In the genomic region with DNA sequence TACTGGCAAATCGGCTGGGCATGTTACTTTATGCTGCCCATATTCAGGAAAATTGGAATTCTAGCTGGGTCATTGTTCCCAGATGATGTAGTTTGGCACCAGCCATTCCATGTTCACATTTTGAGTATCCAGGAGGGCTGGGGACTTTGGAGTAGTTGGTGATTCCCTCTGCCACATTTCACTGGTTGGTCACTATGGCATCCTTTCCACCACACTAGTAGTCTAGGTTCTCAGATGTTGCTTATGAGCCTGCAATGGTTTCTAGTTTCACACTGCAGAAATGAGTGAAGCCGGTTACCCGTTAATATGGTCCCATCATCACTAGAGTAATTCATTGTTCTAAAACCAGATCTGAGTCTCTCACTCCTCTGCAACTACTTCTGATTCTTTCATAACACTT, we compare ENCODE assay signal across 13 cellular contexts. TPM values are rescaled to one million over a fixed set of nuclear protein-coding genes. Genes with fewer than 3 reads are reported as not detected.
DNase-seq lines count a peak whose midpoint lies in the region; ATAC-seq, FAIRE-seq and TF ChIP-seq lines count a peak whose summit lies in the region.
"Had no signal": no experiment of that assay in that cellular context is flagged by ENCODE, and none has a peak within 500 bp of the region (broad histone marks: within the 10 kb centered on the region; RNA-seq: fewer than 3 reads in every experiment).

No MANE protein-coding gene starts in this region.

- DNase-seq in activated CD4-positive, alpha-beta memory T cell treated with anti-CD3 and anti-CD28 coated beads, Interleukin-2, amount 10 ng/mL, durations not matched to agents 7 days and 5 days: no peak
- DNase-seq in mesenchymal stem cell: no peak
- no peak for DNase-seq in nucleus accumbens (lab: John Stamatoyannopoulos, UW)
- no peak for DNase-seq in BE2C
- no peak for DNase-seq in urothelium cell line (ENCODE audit: low spot score)
- no peak for DNase-seq in NCI-H446 treated with DMSO at 0.1 percent for 48 hours (lab: John Stamatoyannopoulos, UW)
- DNase-seq: H9, midbrain, NCI-H1694 treated with DMSO at 0.1 percent for 48 hours, RPMI8226, thyroid gland had no signal

- POLR2A ChIA-PET in activated CD4-positive, alpha-beta memory T cell treated with anti-CD3 and anti-CD28 coated beads, Interleukin-2, amount 10 ng/mL, durations not matched to agents 7 days and 5 days (lab: Charles Lee): interaction anchor here (0.7 to 13.9 kb wide), 6 partner anchors 8 to 39 kb away, joined by 3 to 209 read pairs (median 6); no protein-coding TSS in a partner anchor

- no peak overlapping the region for H2AK5ac ChIP-seq in mesenchymal stem cell (ENCODE audit: low read length, severe bottlenecking)

- H4K8ac ChIP-seq in mesenchymal stem cell (ENCODE audit: low read length): no peak overlapping the region

- no peak for FAIRE-seq in urothelium cell line (lab: Jason Lieb, UNC)

- H3K4me3 ChIP-seq in mesenchymal stem cell (ENCODE audit: insufficient read depth in 1 of 2, low read depth in 1 of 2, low read length in 2 of 2) (no peak overlapping the region), BE2C (ENCODE audit: low read depth, low read length) (no peak overlapping the region)
- H3K4me3 ChIP-seq: thyroid gland had no signal

- H3K18ac ChIP-seq in mesenchymal stem cell (ENCODE audit: low read depth in 1 of 2, low read length in 2 of 2): peak overlapping the region in 1 of 2 experiments; percentile 3

- H3K9ac ChIP-seq in mesenchymal stem cell (ENCODE audit: low read length): peak overlapping the region; percentile 97

- TF ChIP-seq CTCF in C4-2B (conservative IDR thresholded peaks at IDR 0.05) (no peak), BE2C (IDR thresholded peaks at IDR 0.05; ENCODE audit: low read depth, low read length) (no peak)

- H3K23ac ChIP-seq in mesenchymal stem cell (ENCODE audit: low read length in 2 of 2): no peak overlapping the region

- peaks cover 57% of the 10 kb centered on the region for H3K36me3 Mint-ChIP-seq in activated CD4-positive, alpha-beta memory T cell treated with anti-CD3 and anti-CD28 coated beads, Interleukin-2, amount 10 ng/mL, durations not matched to agents 7 days and 5 days (ENCODE audit: low read depth)

- H3K4me3 Mint-ChIP-seq in activated CD4-positive, alpha-beta memory T cell treated with anti-CD3 and anti-CD28 coated beads, Interleukin-2, amount 10 ng/mL, durations not matched to agents 7 days and 5 days: peak overlapping the region; percentile 91
- H3K4me3 Mint-ChIP-seq: H9 had no signal

- H3K9me3 ChIP-seq in mesenchymal stem cell (ENCODE audit: control insufficient read depth, low read length) (no peaks in the 10 kb centered on the region), BE2C (no peaks in the 10 kb centered on the region)
- H3K9me3 ChIP-seq: thyroid gland had no signal

- H3K4me2 ChIP-seq in mesenchymal stem cell (ENCODE audit: low read length, poor library complexity, severe bottlenecking): no peak overlapping the region

- H3K4me1 ChIP-seq in mesenchymal stem cell (ENCODE audit: control insufficient read depth, insufficient read depth, low read depth, low read length) (peaks cover 11% of the 10 kb centered on the region), BE2C (no peaks in the 10 kb centered on the region)

- H3K9me3 Mint-ChIP-seq in activated CD4-positive, alpha-beta memory T cell treated with anti-CD3 and anti-CD28 coated beads, Interleukin-2, amount 10 ng/mL, durations not matched to agents 7 days and 5 days: no peaks in the 10 kb centered on the region
- H3K9me3 Mint-ChIP-seq: H9 had no signal

- H2AFZ ChIP-seq in mesenchymal stem cell (ENCODE audit: low read depth, low read length): no peak overlapping the region

- H3K36me3 ChIP-seq in mesenchymal stem cell (ENCODE audit: control insufficient read depth in 1 of 2, insufficient read depth in 2 of 2, low read depth in 1 of 2, low read length in 2 of 2) (peaks cover 3 to 10% of the 10 kb centered on the region in 2 experiments), BE2C (no peaks in the 10 kb centered on the region)
- H3K36me3 ChIP-seq: thyroid gland had no signal

- peak overlapping the region; percentile 93 for H3K27ac Mint-ChIP-seq in activated CD4-positive, alpha-beta memory T cell treated with anti-CD3 and anti-CD28 coated beads, Interleukin-2, amount 10 ng/mL, durations not matched to agents 7 days and 5 days
- H3K27ac Mint-ChIP-seq: H9 had no signal

- H3K4me1 Mint-ChIP-seq in activated CD4-positive, alpha-beta memory T cell treated with anti-CD3 and anti-CD28 coated beads, Interleukin-2, amount 10 ng/mL, durations not matched to agents 7 days and 5 days: peaks cover 74% of the 10 kb centered on the region

- no peaks in the 10 kb centered on the region for H3K79me1 ChIP-seq in mesenchymal stem cell (replicated peaks; ENCODE audit: low read length, poor library complexity, severe bottlenecking)

- no peak overlapping the region for H4K91ac ChIP-seq in mesenchymal stem cell (ENCODE audit: low read length)

- no peak overlapping the region for H3K14ac ChIP-seq in mesenchymal stem cell (ENCODE audit: low read length in 2 of 2)

- H3K27me3 Mint-ChIP-seq in activated CD4-positive, alpha-beta memory T cell treated with anti-CD3 and anti-CD28 coated beads, Interleukin-2, amount 10 ng/mL, durations not matched to agents 7 days and 5 days: no peaks in the 10 kb centered on the region

- H3K27me3 ChIP-seq in mesenchymal stem cell (ENCODE audit: control insufficient read depth in 1 of 2, insufficient read depth in 1 of 2, low read length in 2 of 2) (no peaks in the 10 kb centered on the region), BE2C (no peaks in the 10 kb centered on the region)
- H3K27me3 ChIP-seq: thyroid gland had no signal

- ATAC-seq in GM19395 (IDR thresholded peaks at IDR 0.05; ENCODE audit: unreplicated experiment): peak; percentile 38

- H2BK120ac ChIP-seq in mesenchymal stem cell (ENCODE audit: low read depth, low read length): no peak overlapping the region

- CTCF ChIA-PET in activated CD4-positive, alpha-beta memory T cell treated with anti-CD3 and anti-CD28 coated beads, Interleukin-2, amount 10 ng/mL, durations not matched to agents 7 days and 5 days (lab: Charles Lee): interaction anchor here (1.1 to 5.5 kb wide), 5 partner anchors 8 to 61 kb away, joined by 3 to 22 read pairs (median 3); no protein-coding TSS in a partner anchor

- no peak overlapping the region for H3K4ac ChIP-seq in mesenchymal stem cell (ENCODE audit: low read depth in 1 of 2, low read length in 2 of 2)

- H3K27ac ChIP-seq in C4-2B (peak overlapping the region; percentile 1; the same call in 1 of the 2 replicates), mesenchymal stem cell (ENCODE audit: low read length, poor library complexity, severe bottlenecking) (no peak overlapping the region)

- no peak overlapping the region for H2BK15ac ChIP-seq in mesenchymal stem cell (ENCODE audit: low read depth, poor library complexity, severe bottlenecking)

- 96% methylated on average over 3 of the region's 3 CpGs for WGBS in mesenchymal stem cell

- no peak overlapping the region for H2BK12ac ChIP-seq in mesenchymal stem cell (ENCODE audit: low read length in 2 of 2)

- no peak overlapping the region for H2BK5ac ChIP-seq in mesenchymal stem cell (ENCODE audit: low read depth, low read length, poor library complexity, severe bottlenecking)

RNA-seq across cellular contexts. Expression of gene PTPN1, which starts 4.6 kb away (rescaled TPM):
- 10 to 100 TPM; 79.6 to 80.5 TPM for total RNA-seq in activated CD4-positive, alpha-beta memory T cell treated with anti-CD3 and anti-CD28 coated beads, Interleukin-2, amount 10 ng/mL, durations not matched to agents 7 days and 5 days
- 66.8 TPM for polyA plus RNA-seq in mesenchymal stem cell (2013, experiment 1 of 2)
- 65.2 TPM for polyA plus RNA-seq in mesenchymal stem cell (2013, experiment 2 of 2)
- polyA plus RNA-seq in BE2C (2012; ENCODE audit: insufficient read depth, insufficient read length, low read depth): 58.1 TPM
